ENCODE assay signal across 8 cellular contexts in the genomic region with DNA sequence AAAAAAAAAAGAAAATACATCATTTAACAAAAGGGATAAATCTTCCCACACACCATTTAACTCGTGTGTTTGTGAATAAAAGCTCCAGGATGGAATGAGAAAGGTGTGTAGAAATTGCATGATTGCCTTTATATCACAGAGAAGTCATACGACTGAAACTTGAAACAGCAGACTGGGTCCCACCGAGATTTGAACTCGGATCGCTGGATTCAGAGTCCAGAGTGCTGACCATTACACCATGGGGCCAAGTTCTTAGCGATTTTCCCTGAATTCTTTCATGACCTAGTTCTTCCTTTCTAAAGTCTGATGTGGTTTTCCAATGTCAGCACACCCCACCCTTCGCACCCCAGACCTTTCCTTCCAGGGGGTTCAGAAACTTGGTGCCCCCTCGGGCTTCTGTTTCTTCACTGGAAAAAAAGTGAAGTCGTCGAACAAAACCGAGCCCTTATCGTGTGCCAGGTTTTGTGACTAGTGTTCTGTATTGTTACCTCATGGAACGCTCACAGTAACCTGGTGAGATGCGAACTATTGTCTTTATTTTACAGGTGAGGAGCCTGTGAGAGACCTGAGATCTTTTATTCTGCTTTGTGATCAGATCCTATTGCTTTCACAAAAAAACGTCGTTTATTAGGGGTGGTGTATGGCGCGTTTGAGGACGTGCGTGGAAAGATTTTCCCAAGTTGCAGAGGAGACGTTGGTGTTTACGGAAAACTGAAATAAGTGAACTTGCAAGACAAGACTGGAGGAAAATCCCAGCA.
DNase-seq lines count a peak whose midpoint lies in the region; ATAC-seq and TF ChIP-seq lines count a peak whose summit lies in the region.

No MANE protein-coding gene starts in this region.

- H3K27me3 Mint-ChIP-seq in brain = peaks cover 19% of the 10 kb centered on the region

- POLR2A ChIA-PET in RWPE1 (lab: Yijun Ruan, JAX; ENCODE audit: low non-redundant PET) = no interaction called here

- TF ChIP-seq RAD21 in Ishikawa (IDR thresholded peaks at IDR 0.05; ENCODE audit: low read depth) = no peak

- TF ChIP-seq EP300 in Ishikawa (IDR thresholded peaks at IDR 0.05; ENCODE audit: borderline replicate concordance) = no peak

- peaks cover 36% of the 10 kb centered on the region for H3K4me1 Mint-ChIP-seq in brain

- H3K9me3 ChIP-seq in iPS-18c (ENCODE audit: control insufficient read depth, insufficient read depth, low read length) = no peaks in the 10 kb centered on the region

- ATAC-seq in GM18861 (IDR thresholded peaks at IDR 0.05; ENCODE audit: unreplicated experiment) = no peak

- no peaks in the 10 kb centered on the region for H3K9me3 Mint-ChIP-seq in brain

- peak overlapping the region; percentile 91 to 95 (median 92) for H3K4me3 Mint-ChIP-seq in brain

- TF ChIP-seq CTCF in RWPE1 (conservative IDR thresholded peaks at IDR 0.05; ENCODE audit: low read depth) = no peak
- no peak for TF ChIP-seq CTCF in brain (conservative IDR thresholded peaks at IDR 0.05)

- H3K4me3 ChIP-seq in iPS-18c (ENCODE audit: insufficient read depth, low read depth, low read length) = peak overlapping the region; percentile 62
- H3K4me3 ChIP-seq in skeletal muscle cell (ENCODE audit: low read depth, low read length) = peak overlapping the region; percentile 65

- peak; percentile 47 for DNase-seq in DMS53 treated with DMSO at 0.1 percent for 48 hours (lab: John Stamatoyannopoulos, UW; ENCODE audit: unreplicated experiment)
- peak; percentile 44 for DNase-seq in RWPE1 (ENCODE audit: low spot score)
- peak; percentile 38 for DNase-seq in skeletal muscle cell (ENCODE audit: low read depth)
- DNase-seq in NCI-H1048 (lab: John Stamatoyannopoulos, UW) = no peak

- H3K27ac Mint-ChIP-seq in brain = peak overlapping the region; percentile 75 to 95 (median 91)

- no peaks in the 10 kb centered on the region for H3K36me3 Mint-ChIP-seq in brain

- CTCF ChIA-PET in RWPE1 (lab: Yijun Ruan, JAX) = interaction anchor here (0.6 to 1.0 kb wide), 4 partner anchors 19 to 1137 kb away, joined by 3 to 9 read pairs (median 3); no protein-coding TSS in a partner anchor

- H3K27ac ChIP-seq in RWPE1 = peak overlapping the region; percentile 76

TF ChIP-seq in Ishikawa, 13 proteins besides CTCF, POLR2A, EP300 and RAD21:
- TF ChIP-seq TEAD4 (IDR thresholded peaks at IDR 0.05) (peak; percentile 89), ZBTB7A (IDR thresholded peaks at IDR 0.05; ENCODE audit: low read depth) (no peak), CREB1 (IDR thresholded peaks at IDR 0.05; ENCODE audit: low read depth) (peak; percentile 27; the same call in 1 of the 2 replicates), CEBPB (IDR thresholded peaks at IDR 0.05) (no peak), NFIC (IDR thresholded peaks at IDR 0.05) (peak; percentile 23; the same call in 1 of the 2 replicates), TCF12 (IDR thresholded peaks at IDR 0.05; ENCODE audit: low read depth) (no peak), TAF1 (IDR thresholded peaks at IDR 0.05; ENCODE audit: low read depth) (no peak), REST (IDR thresholded peaks at IDR 0.05; ENCODE audit: low read depth) (no peak), EGR1 (IDR thresholded peaks at IDR 0.05) (no peak), YY1 (IDR thresholded peaks at IDR 0.05; ENCODE audit: low read depth) (0 out of 2 replicates have a peak, but pooled peaks have one; percentile 33)
